ENCODE assay signal across 8 cellular contexts in genomic region chr6:26055670-26056582, GRCh38. TPM values are rescaled to one million over a fixed set of nuclear protein-coding genes. Genes with fewer than 3 reads are reported as not detected.
DNase-seq lines count a peak whose midpoint lies in the region; TF ChIP-seq lines count a peak whose summit lies in the region.

No MANE protein-coding gene starts in this region.

- H3K4me3 Mint-ChIP-seq in H9 (peak overlapping the region; percentile 80 to 99), neural crest cell (peak overlapping the region; percentile 94)

- H4K20me1 ChIP-seq in H9 (ENCODE audit: control insufficient read depth, insufficient read depth, insufficient read length) = no peaks in the 10 kb centered on the region

- DNase-seq in H9 (peak; percentile 89), LoVo (ENCODE audit: low spot score) (peak; percentile 85), foreskin fibroblast (peak; percentile 91 to 97), neural crest cell (ENCODE audit: low read depth, low spot score) (peak; percentile 77), stromal cell of bone marrow (ENCODE audit: low read depth) (peak; percentile 85)
- DNase-seq in activated gamma-delta T cell treated with anti-CD3 and anti-CD28 coated beads, Interleukin-2, amount 50 U/mL, for 16 hours (ENCODE audit: low read depth) = peak; percentile 60

- H3K79me2 ChIP-seq in H9 (ENCODE audit: insufficient read depth, low read length) = no peaks in the 10 kb centered on the region

- no peaks in the 10 kb centered on the region for H3K4me1 ChIP-seq in ES-I3 (ENCODE audit: insufficient read depth, low read length)
- no peaks in the 10 kb centered on the region for H3K4me1 ChIP-seq in H9 (ENCODE audit: insufficient read depth, low read length)

- peak overlapping the region; percentile 82 for H3K27ac ChIP-seq in H9 (ENCODE audit: insufficient read length, low read depth, low read length)

- peaks cover 6% of the 10 kb centered on the region for H3K23me2 ChIP-seq in H9 (ENCODE audit: insufficient read length, low read depth, low read length, poor library complexity, severe bottlenecking)

- H2BK120ac ChIP-seq in H9 (ENCODE audit: low read depth, low read length, poor library complexity, severe bottlenecking) = peak overlapping the region; percentile 98

- TF ChIP-seq CTCF in H9 (conservative IDR thresholded peaks at IDR 0.05) (no peak), foreskin fibroblast (IDR thresholded peaks at IDR 0.05; ENCODE audit: low read depth, low read length) (no peak), neural crest cell (conservative IDR thresholded peaks at IDR 0.05) (peak; percentile 12)

- H3K9me3 Mint-ChIP-seq in H9 (no peaks in the 10 kb centered on the region), neural crest cell (no peaks in the 10 kb centered on the region)

- no CpG with 5 or more reads among the region's 51 CpGs for WGBS in H9 (ENCODE audit: extremely low coverage, insufficient read length, low lambda C conversion rate)

- no peaks in the 10 kb centered on the region for H3K79me1 ChIP-seq in H9 (ENCODE audit: insufficient read depth, low read depth, low read length, poor library complexity, severe bottlenecking)

- no peaks in the 10 kb centered on the region for H3K27me3 ChIP-seq in H9 (ENCODE audit: insufficient read depth, low read length)

- H3K9ac ChIP-seq in ES-I3 (ENCODE audit: low read depth, low read length) = peak overlapping the region; percentile 97
- H3K9ac ChIP-seq in H9 (ENCODE audit: extremely low read depth, insufficient read length, low read length) = peak overlapping the region; percentile 98

- H4K91ac ChIP-seq in H9 (ENCODE audit: insufficient read length, low read depth, low read length) = no peak overlapping the region

- H3K18ac ChIP-seq in H9 (ENCODE audit: insufficient read length, low read depth, low read length) = peak overlapping the region; percentile 95

- no peak overlapping the region for H2AFZ ChIP-seq in H9 (ENCODE audit: low read length)

- no peak overlapping the region for H2BK12ac ChIP-seq in H9 (ENCODE audit: insufficient read length, low read depth, low read length)

- H3K4ac ChIP-seq in H9 (ENCODE audit: low read depth, low read length) = peak overlapping the region; percentile 36; the same call in 1 of the 2 replicates

- no peak overlapping the region for H3T11ph ChIP-seq in H9 (ENCODE audit: low read length)

- no peaks in the 10 kb centered on the region for H3K36me3 ChIP-seq in ES-I3 (ENCODE audit: insufficient read depth, low read length)

- H4K5ac ChIP-seq in H9 (ENCODE audit: insufficient read length, low read depth, low read length) = no peak overlapping the region

- peak overlapping the region; percentile 78 to 84 for H3K4me3 ChIP-seq in foreskin fibroblast (ENCODE audit: low read depth in 1 of 2, low read length in 2 of 2)

- H3K36me3 Mint-ChIP-seq in H9 (ENCODE audit: insufficient read depth in 1 of 3, low read depth in 3 of 3) = no peaks in the 10 kb centered on the region; a peak in 1 of 7 replicates
- H3K36me3 Mint-ChIP-seq in neural crest cell (ENCODE audit: low read depth) = no peaks in the 10 kb centered on the region

- peak; percentile 97 for TF ChIP-seq POLR2A in Raji (IDR thresholded peaks at IDR 0.05; ENCODE audit: insufficient read depth, low read depth, low read length)

- peak overlapping the region; percentile 87 for H3K14ac ChIP-seq in H9 (ENCODE audit: insufficient read depth, low read length)

- peak overlapping the region; percentile 97 to 100 (median 98) for H3K27ac Mint-ChIP-seq in H9
- peak overlapping the region; percentile 99 for H3K27ac Mint-ChIP-seq in neural crest cell (ENCODE audit: unreplicated experiment)

- H2AK5ac ChIP-seq in H9 (ENCODE audit: insufficient read length, low read length) = no peak overlapping the region

- H3K23ac ChIP-seq in H9 (ENCODE audit: insufficient read length, low read depth, low read length) = no peak overlapping the region

- peak overlapping the region; percentile 64 for H3K4me2 ChIP-seq in H9 (ENCODE audit: insufficient read depth, insufficient read length, low read length)

- H3K27me3 Mint-ChIP-seq in H9 (ENCODE audit: low read depth) = no peaks in the 10 kb centered on the region; the same call in 1 of the 2 replicates
- peaks cover 2% of the 10 kb centered on the region for H3K27me3 Mint-ChIP-seq in neural crest cell (ENCODE audit: low read depth)

- H4K8ac ChIP-seq in H9 (replicated peaks; ENCODE audit: insufficient read length, low read depth, low read length) = no peak overlapping the region

- H2BK15ac ChIP-seq in H9 (ENCODE audit: low read depth, low read length) = no peak overlapping the region

- no peak overlapping the region for H3K56ac ChIP-seq in H9 (ENCODE audit: insufficient read length, low read depth, low read length)

- H3K9me3 ChIP-seq in ES-I3 (ENCODE audit: control insufficient read depth, insufficient read depth, low read length) (no peaks in the 10 kb centered on the region), H9 (ENCODE audit: control insufficient read depth, low read depth, low read length) (no peaks in the 10 kb centered on the region)

- H3K4me1 Mint-ChIP-seq in H9 = peaks cover 31 to 36% of the 10 kb centered on the region in 2 experiments
- H3K4me1 Mint-ChIP-seq in neural crest cell = peaks cover 35% of the 10 kb centered on the region

- H2BK5ac ChIP-seq in H9 (ENCODE audit: insufficient read length, low read length) = peak overlapping the region; percentile 61

- peak overlapping the region; percentile 100 for H2BK20ac ChIP-seq in H9 (ENCODE audit: low read depth, low read length, poor library complexity, severe bottlenecking)

RNA-seq across cellular contexts. Expression of gene HFE, which starts 31.3 kb away (rescaled TPM):
- total RNA-seq in H9 (2021) = 0.29 and 0.98 TPM in 2 replicates
- total RNA-seq in neural crest cell = 1.7 and 2.4 TPM in 2 replicates

Comparison
In these comparisons a context has a peak if more than half of its experiments do, and no peak if none do; other contexts are left out.
1. Peak in every context shown above with its lines: DNase-seq, H3K4me3 ChIP-seq and H3K27ac ChIP-seq.